22 cellular contexts compared by ENCODE assay signal in genomic region chr5:14112998-14113652, GRCh38. TPM values are rescaled to one million over a fixed set of nuclear protein-coding genes. Genes with fewer than 3 reads are reported as not detected.
DNase-seq lines count a peak whose midpoint lies in the region; ATAC-seq, FAIRE-seq and TF ChIP-seq lines count a peak whose summit lies in the region.
"Had no signal": no experiment of that assay in that cellular context is flagged by ENCODE, and none has a peak within 500 bp of the region (broad histone marks: within the 10 kb centered on the region; RNA-seq: fewer than 3 reads in every experiment).

No MANE protein-coding gene starts in this region.

- peak; percentile 63 for FAIRE-seq in HTR-8/SVneo (lab: Jason Lieb, UNC)
- FAIRE-seq: bronchial epithelial cell, pancreas had no signal

- no peaks in the 10 kb centered on the region for H3K9me3 ChIP-seq in gastrocnemius medialis
- H3K9me3 ChIP-seq: pancreas had no signal

- H3K4me1 ChIP-seq in gastrocnemius medialis = peaks cover 0 to 5% of the 10 kb centered on the region in 2 donors

- in situ Hi-C loops in gastrocnemius medialis (cut with MboI; ENCODE audit: low sequenced_read_pairs in 4 of 4) = loop anchor here in 2 of 4 donors (5.0 to 25.0 kb wide), 3 partner anchors 152 to 549 kb away; partner anchors contain the start of gene OTULIN (in 1 of the 2)

- H3K27me3 ChIP-seq in gastrocnemius medialis = no peaks in the 10 kb centered on the region
- H3K27me3 ChIP-seq: pancreas had no signal

- H3K4me3 ChIP-seq in gastrocnemius medialis = no peak overlapping the region
- H3K4me3 ChIP-seq: lung, pancreas had no signal

- ATAC-seq in esophagus mucosa (peak; percentile 64), left colon (peak; percentile 99), gastrocnemius medialis (peak; percentile 34 to 35), GM21367 (IDR thresholded peaks at IDR 0.05; ENCODE audit: unreplicated experiment) (no peak)
- ATAC-seq: naive thymus-derived CD8-positive, alpha-beta T cell; stimulated activated naive CD8-positive, alpha-beta T cell treated with anti-CD3 and anti-CD28 coated beads, Interleukin-15, amount 100 ng/mL, for 72 hours; T-helper 17 cell had no signal

- no peak for TF ChIP-seq CTCF in gastrocnemius medialis (IDR thresholded peaks at IDR 0.05 in 4 of 5, conservative IDR thresholded peaks at IDR 0.05 in 1 of 5)

- H3K27ac ChIP-seq in gastrocnemius medialis = peak overlapping the region in 2 of 4 donors; percentile 29 to 43
- H3K27ac ChIP-seq: C4-2B, pancreas had no signal

- H3K36me3 ChIP-seq in gastrocnemius medialis = no peaks in the 10 kb centered on the region
- H3K36me3 ChIP-seq: pancreas had no signal

- DNase-seq in HTR-8/SVneo (ENCODE audit: insufficient read length, low spot score) (no peak), left colon (peak; percentile 54 to 62), gastrocnemius medialis (no peak), DMS 273 treated with DMSO at 0.1 percent for 48 hours (lab: John Stamatoyannopoulos, UW) (no peak), putamen (ENCODE audit: low spot score) (no peak), NCI-H2196 treated with DMSO at 0.1 percent for 48 hours (lab: John Stamatoyannopoulos, UW; ENCODE audit: unreplicated experiment) (no peak)
- DNase-seq: activated CD4-positive, alpha-beta T cell treated with anti-CD3 and anti-CD28 coated beads, Interleukin-2, amount 10 ng/mL, durations not matched to agents 7 days and 5 days; activated CD8-positive, alpha-beta memory T cell treated with anti-CD3 and anti-CD28 coated beads, Interleukin-2, amount 50 U/mL, for 48 hours; activated effector memory CD4-positive, alpha-beta T cell treated with Interleukin-2 at 50 U/mL for 16 hours; DND-41; naive thymus-derived CD8-positive, alpha-beta T cell; NCI-H69; pancreas; SIG-M5; stimulated activated CD4-positive, alpha-beta T cell treated with anti-CD3 and anti-CD28 coated beads, Interleukin-2, amount 100 ng/mL, for 48 hours; stimulated activated naive CD8-positive, alpha-beta T cell treated with anti-CD3 and anti-CD28 coated beads, Interleukin-15, amount 100 ng/mL, for 72 hours; T-helper 17 cell had no signal

- TF ChIP-seq POLR2A in gastrocnemius medialis (IDR thresholded peaks at IDR 0.05) = no peak

- intact Hi-C loops in left colon (cut with DNase I, micrococcal nuclease) (no loop called here), gastrocnemius medialis (cut with DNase I; ENCODE audit: low total_unique reads) (no loop called here)

RNA-seq across cellular contexts. Expression of gene TRIO, which starts 30.0 kb away (rescaled TPM):
- total RNA-seq in esophagus mucosa (42.0 TPM), left colon (100 to 1,000 TPM; 140 to 181 TPM), gastrocnemius medialis (10 to 100 TPM; 31.5 to 57.5 (median 50.4) TPM)

Comparison
In these comparisons a context has a peak if more than half of its experiments do, and no peak if none do; other contexts are left out.
1. DNase-seq: peak in left colon (2 of 2); none in HTR-8/SVneo (single experiment), gastrocnemius medialis (0 of 2), DMS 273 treated with DMSO at 0.1 percent for 48 hours (single experiment), putamen (single experiment) and NCI-H2196 treated with DMSO at 0.1 percent for 48 hours (single experiment).